Comparison of ENCODE assay signal across 13 cellular contexts in genomic region chr1:61202854-61203603, GRCh38.
DNase-seq lines count a peak whose midpoint lies in the region; ATAC-seq, FAIRE-seq and TF ChIP-seq lines count a peak whose summit lies in the region.
"Had no signal": no experiment of that assay in that cellular context is flagged by ENCODE, and none has a peak within 500 bp of the region (broad histone marks: within the 10 kb centered on the region; RNA-seq: fewer than 3 reads in every experiment).

No MANE protein-coding gene starts in this region.

- H3K27me3 Mint-ChIP-seq in astrocyte (ENCODE audit: low read depth, unreplicated experiment) = peaks cover 35% of the 10 kb centered on the region

- H3K4me2 ChIP-seq in astrocyte (ENCODE audit: low read length) = peak overlapping the region; percentile 32

- H3K27me3 ChIP-seq in astrocyte (ENCODE audit: insufficient read depth, low read length) = peaks cover under 1% of the 10 kb centered on the region
- H3K27me3 ChIP-seq in WERI-Rb-1 (ENCODE audit: insufficient read depth, low read depth, severe bottlenecking) = no peaks in the 10 kb centered on the region
- H3K27me3 ChIP-seq: heart right ventricle had no signal

- H3K9ac ChIP-seq in astrocyte (ENCODE audit: low read length) = no peak overlapping the region

- H3K27ac ChIP-seq in astrocyte (ENCODE audit: low read depth, low read length) = no peak overlapping the region
- H3K27ac ChIP-seq in WERI-Rb-1 = no peak overlapping the region
- H3K27ac ChIP-seq: heart right ventricle had no signal

- H3K4me1 Mint-ChIP-seq in astrocyte (ENCODE audit: low read depth, unreplicated experiment) = no peaks in the 10 kb centered on the region
- H3K4me1 Mint-ChIP-seq: CD4-positive, CD25-positive, alpha-beta regulatory T cell; memory B cell had no signal

- H3K9me3 Mint-ChIP-seq in astrocyte (ENCODE audit: unreplicated experiment) = peaks cover 2% of the 10 kb centered on the region
- H3K9me3 Mint-ChIP-seq: memory B cell had no signal

- no peaks in the 10 kb centered on the region for H3K79me2 ChIP-seq in astrocyte (ENCODE audit: insufficient read depth, low read length)

- H3K36me3 Mint-ChIP-seq in astrocyte (ENCODE audit: low read depth, unreplicated experiment) = no peaks in the 10 kb centered on the region
- H3K36me3 Mint-ChIP-seq: CD4-positive, CD25-positive, alpha-beta regulatory T cell; memory B cell had no signal

- H3K4me3 ChIP-seq in AG10803 (ENCODE audit: low read length) (peak overlapping the region; percentile 49), astrocyte (ENCODE audit: insufficient read depth, low read depth, low read length) (no peak overlapping the region), foreskin fibroblast (ENCODE audit: low read depth in 1 of 2, low read length in 2 of 2) (peak overlapping the region; percentile 42 to 43), WERI-Rb-1 (ENCODE audit: low read depth, low read length) (no peak overlapping the region)
- H3K4me3 ChIP-seq: heart right ventricle had no signal

- peak; percentile 65 for ATAC-seq in sciatic nerve
- no peak for ATAC-seq in HG02840 (IDR thresholded peaks at IDR 0.05; ENCODE audit: low FRiP score, unreplicated experiment)

- H3K36me3 ChIP-seq in astrocyte (ENCODE audit: insufficient read depth, low read length) = no peaks in the 10 kb centered on the region
- no peaks in the 10 kb centered on the region for H3K36me3 ChIP-seq in WERI-Rb-1
- H3K36me3 ChIP-seq: heart right ventricle had no signal

- H3K4me3 Mint-ChIP-seq in astrocyte (ENCODE audit: unreplicated experiment) = no peak overlapping the region
- H3K4me3 Mint-ChIP-seq: CD4-positive, CD25-positive, alpha-beta regulatory T cell; memory B cell had no signal

- no peak overlapping the region for H2AFZ ChIP-seq in astrocyte (ENCODE audit: low read depth, low read length)

- TF ChIP-seq CTCF in AG10803 (conservative IDR thresholded peaks at IDR 0.05; ENCODE audit: low read length) (no peak), astrocyte (IDR thresholded peaks at IDR 0.05; ENCODE audit: insufficient read depth, low read depth, low read length) (no peak), foreskin fibroblast (IDR thresholded peaks at IDR 0.05; ENCODE audit: low read depth, low read length) (no peak), WERI-Rb-1 (IDR thresholded peaks at IDR 0.05; ENCODE audit: low read depth, low read length) (no peak)

- H3K9me3 ChIP-seq in astrocyte (ENCODE audit: insufficient read depth, low read depth, low read length) (no peaks in the 10 kb centered on the region), WERI-Rb-1 (ENCODE audit: severe bottlenecking) (no peaks in the 10 kb centered on the region)
- H3K9me3 ChIP-seq: heart right ventricle had no signal

- peaks cover 3% of the 10 kb centered on the region for H4K20me1 ChIP-seq in astrocyte (ENCODE audit: insufficient read depth, low read length)

- no peaks in the 10 kb centered on the region for H3K4me1 ChIP-seq in astrocyte (ENCODE audit: insufficient read depth, low read length)

- H3K27ac Mint-ChIP-seq in astrocyte (ENCODE audit: unreplicated experiment) = no peak overlapping the region
- H3K27ac Mint-ChIP-seq: CD4-positive, CD25-positive, alpha-beta regulatory T cell; memory B cell had no signal

- peak; percentile 57 for DNase-seq in AG10803 (ENCODE audit: low read depth)
- no peak for DNase-seq in astrocyte (ENCODE audit: low read depth)
- DNase-seq in foreskin fibroblast = peak; percentile 14 to 50
- DNase-seq in sciatic nerve (ENCODE audit: low spot score) = no peak
- no peak for DNase-seq in WERI-Rb-1
- no peak for DNase-seq in amygdala (lab: John Stamatoyannopoulos, UW)
- DNase-seq in Ammon's horn (ENCODE audit: low spot score) = no peak
- DNase-seq: activated effector memory CD4-positive, alpha-beta T cell treated with Interleukin-2 at 50 U/mL for 16 hours; CD4-positive, CD25-positive, alpha-beta regulatory T cell; heart right ventricle; NCI-H1417 had no signal

- no peak for FAIRE-seq in astrocyte (lab: Jason Lieb, UNC)

- intact Hi-C loops in sciatic nerve (cut with DNase I) = no loop called here

Comparison
In these comparisons a context has a peak if more than half of its experiments do, and no peak if none do; other contexts are left out.
1. DNase-seq: peak in AG10803 (single experiment) and foreskin fibroblast (2 of 2); none in astrocyte (single experiment), sciatic nerve (single experiment), WERI-Rb-1 (single experiment), amygdala (0 of 56) and Ammon's horn (single experiment).
2. H3K4me3 ChIP-seq: peak in AG10803 (single experiment) and foreskin fibroblast (2 of 2); none in astrocyte (single experiment) and WERI-Rb-1 (single experiment).